17 cellular contexts compared by ENCODE assay signal in genomic region chr2:7071916-7072556, GRCh38.
DNase-seq lines count a peak whose midpoint lies in the region; ATAC-seq and TF ChIP-seq lines count a peak whose summit lies in the region.
"Had no signal": no experiment of that assay in that cellular context is flagged by ENCODE, and none has a peak within 500 bp of the region (broad histone marks: within the 10 kb centered on the region; RNA-seq: fewer than 3 reads in every experiment).

No MANE protein-coding gene starts in this region.

- WGBS in right lobe of liver (ENCODE audit: insufficient coverage, low coverage, low lambda C conversion rate, missing lambda C conversion rate) = 53% methylated on average over 3 of the region's 3 CpGs
- 29 to 55% (median 43%) methylated on average over 3 of the region's 3 CpGs for WGBS in spleen, 5 donors
- WGBS in transverse colon (ENCODE audit: low coverage in 1 of 2), 2 donors = 64 to 80% methylated on average over 1 to 3 of the region's 3 CpGs

- no peak for TF ChIP-seq CTCF in right lobe of liver (IDR thresholded peaks at IDR 0.05)
- peak in 1 of 11 experiments; percentile 24 for TF ChIP-seq CTCF in spleen (IDR thresholded peaks at IDR 0.05 in 8 of 11, conservative IDR thresholded peaks at IDR 0.05 in 3 of 11)
- TF ChIP-seq CTCF in transverse colon (IDR thresholded peaks at IDR 0.05) = no peak

- TF ChIP-seq POLR2A in GM18505 (IDR thresholded peaks at IDR 0.05; ENCODE audit: borderline replicate concordance, extremely low read depth, insufficient read depth, insufficient read length) (no peak), right lobe of liver (IDR thresholded peaks at IDR 0.05) (no peak), spleen (IDR thresholded peaks at IDR 0.05) (no peak), transverse colon (IDR thresholded peaks at IDR 0.05) (no peak)

- no peak overlapping the region for H3K4me3 ChIP-seq in right lobe of liver
- peak overlapping the region in 1 of 8 donors; percentile 25 for H3K4me3 ChIP-seq in spleen
- H3K4me3 ChIP-seq in transverse colon = no peak overlapping the region
- H3K4me3 ChIP-seq: esophagus squamous epithelium, GM23248, MG63, skin epidermis had no signal

- no peak for TF ChIP-seq EP300 in transverse colon (IDR thresholded peaks at IDR 0.05; ENCODE audit: low read depth)

- H3K27me3 ChIP-seq in right lobe of liver (no peaks in the 10 kb centered on the region), spleen (replicated peaks in 1 of 7) (no peaks in the 10 kb centered on the region), transverse colon (no peaks in the 10 kb centered on the region)
- H3K27me3 ChIP-seq: esophagus squamous epithelium, MG63 had no signal

- H3K9me3 Mint-ChIP-seq in activated CD8-positive, alpha-beta memory T cell treated with anti-CD3 and anti-CD28 coated beads, Interleukin-2, amount 10 ng/mL, durations not matched to agents 7 days and 5 days (ENCODE audit: low read depth) = no peaks in the 10 kb centered on the region
- H3K9me3 Mint-ChIP-seq: activated T-cell treated with anti-CD3 and anti-CD28 coated beads, Interleukin-2, amount 50 U/mL, for 72 hours; T-helper 2 cell treated with Interferon-gamma antibody and Interleukin-4, amounts not matched to agents 5 μg/mL and 100 μg/mL, for 36 hours had no signal

- H3K36me3 ChIP-seq in right lobe of liver = no peaks in the 10 kb centered on the region
- peaks cover 0 to 10% (median 0%) of the 10 kb centered on the region in 6 donors for H3K36me3 ChIP-seq in spleen
- no peaks in the 10 kb centered on the region for H3K36me3 ChIP-seq in transverse colon
- H3K36me3 ChIP-seq: esophagus squamous epithelium, MG63 had no signal

- peak; percentile 57 for DNase-seq in SIG-M5 treated with dmso at 0.1 percent for 504 hours (lab: John Stamatoyannopoulos, UW; ENCODE audit: unreplicated experiment)
- DNase-seq in right lobe of liver = no peak
- no peak for DNase-seq in activated CD8-positive, alpha-beta memory T cell treated with anti-CD3 and anti-CD28 coated beads, Interleukin-2, amount 10 ng/mL, durations not matched to agents 7 days and 5 days
- no peak for DNase-seq in spleen
- DNase-seq in midbrain (lab: John Stamatoyannopoulos, UW) = no peak
- DNase-seq in transverse colon = no peak
- DNase-seq: activated T-cell treated with anti-CD3 and anti-CD28 coated beads, Interleukin-2, amount 50 U/mL, for 72 hours; Calu3; esophagus squamous epithelium; GM23248; MG63; NCI-H69; stimulated activated naive CD4-positive, alpha-beta T cell had no signal

- ATAC-seq in GM18505 (IDR thresholded peaks at IDR 0.05; ENCODE audit: unreplicated experiment) (peak; percentile 62), HG03571 (IDR thresholded peaks at IDR 0.05; ENCODE audit: unreplicated experiment) (peak; percentile 69), right lobe of liver (peak; percentile 53 to 84 (median 70))
- ATAC-seq in activated CD8-positive, alpha-beta memory T cell treated with anti-CD3 and anti-CD28 coated beads, Interleukin-2, amount 10 ng/mL, durations not matched to agents 7 days and 5 days = no peak
- ATAC-seq: activated T-cell treated with anti-CD3 and anti-CD28 coated beads, Interleukin-2, amount 50 U/mL, for 72 hours had no signal

- H3K27me3 Mint-ChIP-seq in activated CD8-positive, alpha-beta memory T cell treated with anti-CD3 and anti-CD28 coated beads, Interleukin-2, amount 10 ng/mL, durations not matched to agents 7 days and 5 days = no peaks in the 10 kb centered on the region

- intact Hi-C loops in right lobe of liver (cut with DNase I) = no loop called here
- intact Hi-C loops in spleen (cut with DNase I; ENCODE audit: low total_unique reads) = no loop called here
- intact Hi-C loops in transverse colon (cut with DNase I; ENCODE audit: low total_unique reads) = no loop called here

- no peak overlapping the region for H3K4me3 Mint-ChIP-seq in activated CD8-positive, alpha-beta memory T cell treated with anti-CD3 and anti-CD28 coated beads, Interleukin-2, amount 10 ng/mL, durations not matched to agents 7 days and 5 days
- H3K4me3 Mint-ChIP-seq: activated T-cell treated with anti-CD3 and anti-CD28 coated beads, Interleukin-2, amount 50 U/mL, for 72 hours; T-helper 2 cell treated with Interferon-gamma antibody and Interleukin-4, amounts not matched to agents 5 μg/mL and 100 μg/mL, for 36 hours had no signal

- no peaks in the 10 kb centered on the region for H3K9me3 ChIP-seq in right lobe of liver
- H3K9me3 ChIP-seq in spleen = no peaks in the 10 kb centered on the region
- no peaks in the 10 kb centered on the region for H3K9me3 ChIP-seq in transverse colon
- H3K9me3 ChIP-seq: esophagus squamous epithelium, MG63 had no signal

- CTCF ChIA-PET in activated CD8-positive, alpha-beta memory T cell treated with anti-CD3 and anti-CD28 coated beads, Interleukin-2, amount 10 ng/mL, durations not matched to agents 7 days and 5 days (lab: Charles Lee) = no interaction called here

- H3K4me1 Mint-ChIP-seq in activated CD8-positive, alpha-beta memory T cell treated with anti-CD3 and anti-CD28 coated beads, Interleukin-2, amount 10 ng/mL, durations not matched to agents 7 days and 5 days = no peaks in the 10 kb centered on the region

- no peak overlapping the region for H3K27ac ChIP-seq in right lobe of liver
- peak overlapping the region in 4 of 8 donors; percentile 13 to 81 (median 60) for H3K27ac ChIP-seq in spleen
- H3K27ac ChIP-seq in transverse colon = no peak overlapping the region
- H3K27ac ChIP-seq: esophagus squamous epithelium, GM23248, skin epidermis had no signal

- H3K27ac Mint-ChIP-seq in activated CD8-positive, alpha-beta memory T cell treated with anti-CD3 and anti-CD28 coated beads, Interleukin-2, amount 10 ng/mL, durations not matched to agents 7 days and 5 days = no peak overlapping the region
- H3K27ac Mint-ChIP-seq: activated T-cell treated with anti-CD3 and anti-CD28 coated beads, Interleukin-2, amount 50 U/mL, for 72 hours; T-helper 2 cell treated with Interferon-gamma antibody and Interleukin-4, amounts not matched to agents 5 μg/mL and 100 μg/mL, for 36 hours had no signal

- H3K36me3 Mint-ChIP-seq in activated CD8-positive, alpha-beta memory T cell treated with anti-CD3 and anti-CD28 coated beads, Interleukin-2, amount 10 ng/mL, durations not matched to agents 7 days and 5 days = peaks cover 2% of the 10 kb centered on the region

- in situ Hi-C loops in transverse colon (cut with MboI; ENCODE audit: low pct_ligation_motif_present in 1 of 4, low pct_unique_long_range_greater_than_20kb in 1 of 4, low sequenced_read_pairs in 3 of 4) = no loop called here

- H3K4me1 ChIP-seq in right lobe of liver = no peaks in the 10 kb centered on the region
- peaks cover 0 to 13% (median 0%) of the 10 kb centered on the region in 6 donors for H3K4me1 ChIP-seq in spleen
- no peaks in the 10 kb centered on the region for H3K4me1 ChIP-seq in transverse colon
- H3K4me1 ChIP-seq: esophagus squamous epithelium had no signal
